ENCODE assay signal across 1 cellular context in the genomic region with DNA sequence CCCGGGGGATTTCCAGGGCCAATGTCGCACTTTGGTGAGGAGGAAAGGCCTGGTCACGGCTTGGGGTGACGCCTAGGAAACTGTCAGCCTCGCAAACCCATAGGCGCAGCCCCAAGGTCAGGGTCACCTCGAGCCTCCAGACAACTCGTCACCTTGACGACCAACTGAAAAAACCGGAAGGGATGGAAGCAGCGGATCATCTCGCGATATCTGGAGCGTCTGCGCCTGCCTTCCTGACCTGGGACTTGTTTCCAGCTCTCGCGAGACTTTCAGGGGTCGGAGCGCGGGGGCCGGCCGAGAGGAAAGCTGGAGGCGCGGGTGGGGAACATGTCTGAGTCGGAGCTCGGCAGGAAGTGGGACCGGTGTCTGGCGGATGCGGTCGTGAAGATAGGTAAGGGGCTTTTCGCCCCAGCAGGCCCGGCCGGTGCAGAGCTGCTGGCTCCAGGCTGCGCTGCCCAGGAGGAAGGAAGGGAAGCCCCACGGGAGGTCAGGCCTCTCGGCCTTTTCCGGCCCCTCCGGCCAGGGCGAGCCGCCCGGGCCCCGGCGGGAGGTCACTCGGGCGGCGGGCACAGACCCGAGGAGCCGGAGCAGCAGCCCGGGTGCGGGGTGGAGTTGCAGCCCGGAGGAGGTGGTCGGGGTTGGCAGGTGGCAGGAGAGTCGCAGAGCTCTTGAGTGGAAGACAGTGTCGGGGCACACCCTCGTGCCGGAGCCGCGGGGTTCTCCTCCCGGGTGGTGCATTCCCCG.
TF ChIP-seq lines count a peak whose summit lies in the region.

No MANE protein-coding gene starts in this region.

TF ChIP-seq in HEK293, 187 proteins besides CTCF, POLR2A, EP300 and RAD21 (continued from another document and continues in another):
- TF ChIP-seq, protein P1, sequence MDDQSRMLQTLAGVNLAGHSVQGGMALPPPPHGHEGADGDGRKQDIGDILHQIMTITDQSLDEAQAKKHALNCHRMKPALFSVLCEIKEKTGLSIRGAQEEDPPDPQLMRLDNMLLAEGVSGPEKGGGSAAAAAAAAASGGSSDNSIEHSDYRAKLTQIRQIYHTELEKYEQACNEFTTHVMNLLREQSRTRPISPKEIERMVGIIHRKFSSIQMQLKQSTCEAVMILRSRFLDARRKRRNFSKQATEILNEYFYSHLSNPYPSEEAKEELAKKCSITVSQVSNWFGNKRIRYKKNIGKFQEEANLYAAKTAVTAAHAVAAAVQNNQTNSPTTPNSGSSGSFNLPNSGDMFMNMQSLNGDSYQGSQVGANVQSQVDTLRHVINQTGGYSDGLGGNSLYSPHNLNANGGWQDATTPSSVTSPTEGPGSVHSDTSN (CRISPR knock-in tag; IDR thresholded peaks at IDR 0.05), result peak; percentile 57; the same call in 1 of the 2 replicates
- TF ChIP-seq YY1 (tag by site-specific recombination; IDR thresholded peaks at IDR 0.05), result peak; percentile 51; the same call in 1 of the 2 replicates
- peak; percentile 74 for TF ChIP-seq KLF16 (tag by site-specific recombination; IDR thresholded peaks at IDR 0.05)
- peak; percentile 45 for TF ChIP-seq KLF17 (tag by site-specific recombination; IDR thresholded peaks at IDR 0.05)
- TF ChIP-seq ZFHX2 (tag by site-specific recombination; conservative IDR thresholded peaks at IDR 0.05), result peak; percentile 72
- TF ChIP-seq ZNF10 (tag by site-specific recombination; IDR thresholded peaks at IDR 0.05), result no peak
- TF ChIP-seq ZNF2 (tag by site-specific recombination; IDR thresholded peaks at IDR 0.05), result peak; percentile 75; the same call in 1 of the 2 replicates
- TF ChIP-seq ZFP37 (tag by site-specific recombination; IDR thresholded peaks at IDR 0.05), result peak; percentile 87
- no peak for TF ChIP-seq ZNF558 (tag by site-specific recombination; IDR thresholded peaks at IDR 0.05)
- TF ChIP-seq, protein P2, sequence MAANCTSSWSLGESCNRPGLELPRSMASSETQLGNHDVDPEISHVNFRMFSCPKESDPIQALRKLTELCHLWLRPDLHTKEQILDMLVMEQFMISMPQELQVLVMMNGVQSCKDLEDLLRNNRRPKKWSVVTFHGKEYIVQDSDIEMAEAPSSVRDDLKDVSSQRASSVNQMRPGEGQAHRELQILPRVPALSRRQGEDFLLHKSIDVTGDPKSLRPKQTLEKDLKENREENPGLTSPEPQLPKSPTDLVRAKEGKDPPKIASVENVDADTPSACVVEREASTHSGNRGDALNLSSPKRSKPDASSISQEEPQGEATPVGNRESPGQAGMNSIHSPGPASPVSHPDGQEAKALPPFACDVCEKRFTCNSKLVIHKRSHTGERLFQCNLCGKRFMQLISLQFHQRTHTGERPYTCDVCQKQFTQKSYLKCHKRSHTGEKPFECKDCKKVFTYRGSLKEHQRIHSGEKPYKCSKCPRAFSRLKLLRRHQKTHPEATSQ (tag by site-specific recombination; IDR thresholded peaks at IDR 0.05), result peak; percentile 69
- TF ChIP-seq ZNF561 (tag by site-specific recombination; IDR thresholded peaks at IDR 0.05; ENCODE audit: borderline replicate concordance), result peak; percentile 73; the same call in 1 of the 2 replicates
- peak; percentile 75 for TF ChIP-seq ZNF600 (tag by site-specific recombination; IDR thresholded peaks at IDR 0.05)
- peak; percentile 98 for TF ChIP-seq ZNF362 (tag by site-specific recombination; IDR thresholded peaks at IDR 0.05)
- TF ChIP-seq ZNF791 (tag by site-specific recombination; IDR thresholded peaks at IDR 0.05), result no peak
- peak; percentile 29 for TF ChIP-seq SP7 (tag by site-specific recombination; IDR thresholded peaks at IDR 0.05)
- peak; percentile 74 for TF ChIP-seq ZXDB (tag by site-specific recombination; IDR thresholded peaks at IDR 0.05)
- 0 out of 2 replicates have a peak, but pooled peaks have one; percentile 14 for TF ChIP-seq ZBTB48 (tag by site-specific recombination; IDR thresholded peaks at IDR 0.05)
- no peak for TF ChIP-seq PRDM6 (tag by site-specific recombination; IDR thresholded peaks at IDR 0.05)
- TF ChIP-seq, protein P3, sequence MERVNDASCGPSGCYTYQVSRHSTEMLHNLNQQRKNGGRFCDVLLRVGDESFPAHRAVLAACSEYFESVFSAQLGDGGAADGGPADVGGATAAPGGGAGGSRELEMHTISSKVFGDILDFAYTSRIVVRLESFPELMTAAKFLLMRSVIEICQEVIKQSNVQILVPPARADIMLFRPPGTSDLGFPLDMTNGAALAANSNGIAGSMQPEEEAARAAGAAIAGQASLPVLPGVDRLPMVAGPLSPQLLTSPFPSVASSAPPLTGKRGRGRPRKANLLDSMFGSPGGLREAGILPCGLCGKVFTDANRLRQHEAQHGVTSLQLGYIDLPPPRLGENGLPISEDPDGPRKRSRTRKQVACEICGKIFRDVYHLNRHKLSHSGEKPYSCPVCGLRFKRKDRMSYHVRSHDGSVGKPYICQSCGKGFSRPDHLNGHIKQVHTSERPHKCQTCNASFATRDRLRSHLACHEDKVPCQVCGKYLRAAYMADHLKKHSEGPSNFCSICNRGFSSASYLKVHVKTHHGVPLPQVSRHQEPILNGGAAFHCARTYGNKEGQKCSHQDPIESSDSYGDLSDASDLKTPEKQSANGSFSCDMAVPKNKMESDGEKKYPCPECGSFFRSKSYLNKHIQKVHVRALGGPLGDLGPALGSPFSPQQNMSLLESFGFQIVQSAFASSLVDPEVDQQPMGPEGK (tag by site-specific recombination; IDR thresholded peaks at IDR 0.05), result peak; percentile 85
- TF ChIP-seq ZNF585B (tag by site-specific recombination; IDR thresholded peaks at IDR 0.05), result no peak
- TF ChIP-seq ZSCAN30 (tag by site-specific recombination; IDR thresholded peaks at IDR 0.05), result peak; percentile 10; the same call in 1 of the 2 replicates
- peak; percentile 64 for TF ChIP-seq ZNF692 (tag by site-specific recombination; IDR thresholded peaks at IDR 0.05)
- TF ChIP-seq GLIS1 (tag by site-specific recombination; IDR thresholded peaks at IDR 0.05), result peak; percentile 77; the same call in 1 of the 2 replicates
- TF ChIP-seq ZNF518A (tag by site-specific recombination; conservative IDR thresholded peaks at IDR 0.05; ENCODE audit: low read depth), result peak; percentile 30
- peak; percentile 78 for TF ChIP-seq ZBTB17 (tag by site-specific recombination; IDR thresholded peaks at IDR 0.05)
- TF ChIP-seq ZNF621 (tag by site-specific recombination; IDR thresholded peaks at IDR 0.05), result no peak
- peak; percentile 44; the same call in 1 of the 2 replicates for TF ChIP-seq ZBTB8A (tag by site-specific recombination; IDR thresholded peaks at IDR 0.05)
- no peak for TF ChIP-seq ZNF837 (tag by site-specific recombination; IDR thresholded peaks at IDR 0.05)
- TF ChIP-seq ZNF501 (tag by site-specific recombination; IDR thresholded peaks at IDR 0.05), result peak; percentile 46; the same call in 1 of the 2 replicates
- TF ChIP-seq ZNF138 (tag by site-specific recombination; IDR thresholded peaks at IDR 0.05; ENCODE audit: borderline replicate concordance), result no peak
- peak; percentile 74 for TF ChIP-seq ZNF366 (tag by site-specific recombination; conservative IDR thresholded peaks at IDR 0.05)
- peak; percentile 7 for TF ChIP-seq ZNF510 (tag by site-specific recombination; IDR thresholded peaks at IDR 0.05; ENCODE audit: insufficient replicate concordance)
- no peak for TF ChIP-seq ZNF548 (tag by site-specific recombination; IDR thresholded peaks at IDR 0.05)
- TF ChIP-seq ZBTB20 (tag by site-specific recombination; IDR thresholded peaks at IDR 0.05), result peak; percentile 97
- TF ChIP-seq ZNF324 (tag by site-specific recombination; IDR thresholded peaks at IDR 0.05), result no peak
- TF ChIP-seq ELK4 (IDR thresholded peaks at IDR 0.05; ENCODE audit: borderline replicate concordance, low read depth, low read length), result peak; percentile 64; the same call in 1 of the 2 replicates
- TF ChIP-seq ZNF660 (tag by site-specific recombination; IDR thresholded peaks at IDR 0.05), result 0 out of 2 replicates have a peak, but pooled peaks have one; percentile 50
- peak; percentile 9; the same call in 1 of the 2 replicates for TF ChIP-seq ZEB2 (tag by site-specific recombination; IDR thresholded peaks at IDR 0.05)
